In the genomic region with DNA sequence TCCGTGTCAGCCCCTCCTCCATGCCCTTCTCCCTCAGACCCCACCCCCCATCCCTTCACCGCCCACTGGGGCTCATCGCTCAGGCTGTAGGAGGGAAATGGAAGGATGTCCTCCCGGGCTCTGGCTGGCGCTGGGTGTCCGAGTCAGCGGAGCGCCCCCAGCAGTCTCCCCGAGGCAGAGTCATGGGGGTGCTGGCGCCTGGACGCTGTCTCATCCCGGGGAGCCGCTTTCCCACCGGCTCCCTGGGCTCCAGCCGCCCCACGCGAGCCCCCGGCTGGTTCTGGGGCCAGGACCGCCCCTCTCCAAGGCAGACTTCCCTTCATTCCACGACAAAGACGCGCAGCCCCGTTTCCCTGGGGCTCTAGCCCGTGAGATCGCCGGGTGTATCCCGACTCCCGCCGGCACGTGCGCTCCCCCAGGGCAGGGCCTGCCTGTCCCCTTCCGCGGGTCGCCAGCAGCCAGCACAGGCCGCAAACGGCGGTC, we compare ENCODE assay signal across 8 cellular contexts. TPM values are rescaled to one million over a fixed set of nuclear protein-coding genes. Genes with fewer than 3 reads are reported as not detected.
A peak's percentile ranks its signal among the peaks of the same experiment; 100 is the strongest.
DNase-seq lines count a peak whose midpoint lies in the region; ATAC-seq, FAIRE-seq and TF ChIP-seq lines count a peak whose summit lies in the region.

No MANE protein-coding gene starts in this region.

- peak overlapping the region; percentile 95 for H4K8ac ChIP-seq in trophoblast cell (ENCODE audit: low read depth, low read length)

- 0 to 1% methylated on average over 31 to 37 of the region's 37 CpGs for WGBS in GM23248 (ENCODE audit: low coverage in 1 of 2, low lambda C conversion rate in 2 of 2, missing lambda C conversion rate in 2 of 2), 2 experiments
- 0 to 2% (median 1%) methylated on average over 4 to 37 of the region's 37 CpGs for WGBS in heart left ventricle, 4 donors
- WGBS in trophoblast cell (ENCODE audit: extremely low coverage, insufficient coverage, insufficient read length) = no CpG with 5 or more reads among the region's 37 CpGs

- H3K4me1 Mint-ChIP-seq in activated naive CD8-positive, alpha-beta T cell treated with anti-CD3 and anti-CD28 coated beads, Interleukin-2, amount 50 U/mL, for 24 hours = peaks cover 23% of the 10 kb centered on the region

- H3K9me3 Mint-ChIP-seq in activated naive CD8-positive, alpha-beta T cell treated with anti-CD3 and anti-CD28 coated beads, Interleukin-2, amount 50 U/mL, for 24 hours = no peaks in the 10 kb centered on the region

- H3K79me2 ChIP-seq in GM23248 (ENCODE audit: insufficient read depth) (no peaks in the 10 kb centered on the region; the same call in 1 of the 2 replicates), trophoblast cell (ENCODE audit: control insufficient read depth, insufficient read depth, low read length, poor library complexity) (peaks cover 6% of the 10 kb centered on the region)

- H3K36me3 Mint-ChIP-seq in activated naive CD8-positive, alpha-beta T cell treated with anti-CD3 and anti-CD28 coated beads, Interleukin-2, amount 50 U/mL, for 24 hours (ENCODE audit: low read depth) = no peaks in the 10 kb centered on the region

- TF ChIP-seq POLR2A in heart left ventricle (IDR thresholded peaks at IDR 0.05) = no peak

- H2BK120ac ChIP-seq in trophoblast cell (ENCODE audit: insufficient read depth, low read length, poor library complexity) = peak overlapping the region; percentile 86

- no peaks in the 10 kb centered on the region for H3K9me2 ChIP-seq in GM23248 (ENCODE audit: insufficient read depth)

- peak overlapping the region; percentile 92 for H4K12ac ChIP-seq in trophoblast cell (ENCODE audit: low read depth, low read length)

- intact Hi-C loops in heart left ventricle (cut with DNase I) = no loop called here

- H3K27ac Mint-ChIP-seq in activated naive CD8-positive, alpha-beta T cell treated with anti-CD3 and anti-CD28 coated beads, Interleukin-2, amount 50 U/mL, for 24 hours = peak overlapping the region; percentile 84

- H3K9me3 ChIP-seq in GM23248 (ENCODE audit: low read depth) = no peaks in the 10 kb centered on the region
- no peaks in the 10 kb centered on the region for H3K9me3 ChIP-seq in heart left ventricle
- peaks cover 10% of the 10 kb centered on the region for H3K9me3 ChIP-seq in trophoblast cell (ENCODE audit: insufficient read depth, low read depth, low read length)

- peak overlapping the region; percentile 85 for H3K4ac ChIP-seq in trophoblast cell (ENCODE audit: low read depth, low read length)

- H3K4me3 Mint-ChIP-seq in activated naive CD8-positive, alpha-beta T cell treated with anti-CD3 and anti-CD28 coated beads, Interleukin-2, amount 50 U/mL, for 24 hours = peak overlapping the region; percentile 85

- H2AK5ac ChIP-seq in trophoblast cell (ENCODE audit: low read length) = peak overlapping the region; percentile 85

- H3K4me3 ChIP-seq in GM23248 (peak overlapping the region; percentile 75), heart left ventricle (peak overlapping the region; percentile 58 to 92 (median 80)), trophoblast cell (ENCODE audit: low read depth, low read length) (peak overlapping the region; percentile 95)

- DNase-seq in NCI-H446 (lab: John Stamatoyannopoulos, UW) = peak; percentile 32 to 72
- DNase-seq in NCI-H446 treated with DMSO at 0.1 percent for 48 hours (lab: John Stamatoyannopoulos, UW) = no peak
- peak; percentile 74 for DNase-seq in GM23248
- peak; percentile 57 for DNase-seq in NCI-H1930 (lab: John Stamatoyannopoulos, UW)
- DNase-seq in activated naive CD8-positive, alpha-beta T cell treated with anti-CD3 and anti-CD28 coated beads, Interleukin-2, amount 50 U/mL, for 24 hours = peak; percentile 71
- DNase-seq in heart left ventricle = peak in 4 of 5 donors; percentile 65 to 73 (median 70)
- DNase-seq in trophoblast cell = no peak
- no peak for DNase-seq in GM19239 (ENCODE audit: insufficient read length, low spot score)

- in situ Hi-C loops in GM23248 (cut with MboI) = no loop called here

- FAIRE-seq in GM19239 (lab: Jason Lieb, UNC) = no peak

- peak overlapping the region; percentile 81 for H2BK5ac ChIP-seq in trophoblast cell (ENCODE audit: low read depth, low read length, poor library complexity)

- no peaks in the 10 kb centered on the region for H3K27me3 ChIP-seq in GM23248 (replicated peaks; ENCODE audit: insufficient read depth)
- H3K27me3 ChIP-seq in heart left ventricle = peaks cover 0 to 12% (median 0%) of the 10 kb centered on the region in 9 donors
- H3K27me3 ChIP-seq in trophoblast cell (ENCODE audit: insufficient read depth, low read length) = peaks cover 7% of the 10 kb centered on the region

- H2BK12ac ChIP-seq in trophoblast cell (ENCODE audit: low read length) = no peak overlapping the region

- H4K20me1 ChIP-seq in GM23248 (ENCODE audit: insufficient read depth) = no peaks in the 10 kb centered on the region

- H3K4me1 ChIP-seq in GM23248 (ENCODE audit: insufficient read depth) = peaks cover 4% of the 10 kb centered on the region; the same call in 1 of the 2 replicates
- peaks cover 4 to 50% (median 35%) of the 10 kb centered on the region in 12 donors for H3K4me1 ChIP-seq in heart left ventricle
- H3K4me1 ChIP-seq in trophoblast cell (ENCODE audit: control insufficient read depth in 1 of 2, insufficient read depth in 2 of 2, low read length in 2 of 2) = peaks cover 16 to 19% of the 10 kb centered on the region in 2 experiments

- peaks cover 9% of the 10 kb centered on the region for H3K79me1 ChIP-seq in trophoblast cell (ENCODE audit: low read length)

- no peaks in the 10 kb centered on the region for H3K36me3 ChIP-seq in GM23248 (ENCODE audit: low read depth)
- peaks cover 0 to 6% (median 0%) of the 10 kb centered on the region in 9 donors for H3K36me3 ChIP-seq in heart left ventricle
- H3K36me3 ChIP-seq in trophoblast cell (ENCODE audit: control insufficient read depth in 1 of 2, insufficient read depth in 2 of 2, low read length in 2 of 2) = peaks cover 0 to 3% of the 10 kb centered on the region in 2 experiments

- H2AFZ ChIP-seq in GM23248 = peak overlapping the region; percentile 72
- H2AFZ ChIP-seq in trophoblast cell (ENCODE audit: insufficient read depth, low read length, poor library complexity) = peak overlapping the region; percentile 94

- peak overlapping the region; percentile 96 for H3K14ac ChIP-seq in trophoblast cell (ENCODE audit: low read length)

- peak in 3 of 12 donors; percentile 4 to 19 (median 6) for TF ChIP-seq CTCF in heart left ventricle (IDR thresholded peaks at IDR 0.05)

- no peaks in the 10 kb centered on the region for H3K27me3 Mint-ChIP-seq in activated naive CD8-positive, alpha-beta T cell treated with anti-CD3 and anti-CD28 coated beads, Interleukin-2, amount 50 U/mL, for 24 hours

- H3K4me2 ChIP-seq in GM23248 (ENCODE audit: unreplicated experiment) = peak overlapping the region; percentile 76
- H3K4me2 ChIP-seq in trophoblast cell (ENCODE audit: low read length) = peak overlapping the region; percentile 82

- H3F3A ChIP-seq in GM23248 (ENCODE audit: insufficient read depth) = no peaks in the 10 kb centered on the region

- no peak overlapping the region for H3K23ac ChIP-seq in trophoblast cell (ENCODE audit: low read length)

- H3K9ac ChIP-seq in GM23248 (peak overlapping the region; percentile 75), trophoblast cell (ENCODE audit: low read length) (peak overlapping the region; percentile 65)

- peak overlapping the region; percentile 95 for H4K91ac ChIP-seq in trophoblast cell (ENCODE audit: low read depth, low read length)

- H3K27ac ChIP-seq in GM23248 = peak overlapping the region; percentile 58
- H3K27ac ChIP-seq in heart left ventricle = peak overlapping the region; percentile 62 to 98 (median 94)
- peak overlapping the region; percentile 81 for H3K27ac ChIP-seq in trophoblast cell (ENCODE audit: low read depth, low read length)

- peak overlapping the region; percentile 95 for H3K18ac ChIP-seq in trophoblast cell (ENCODE audit: low read length)

- no peak for ATAC-seq in activated naive CD8-positive, alpha-beta T cell treated with anti-CD3 and anti-CD28 coated beads, Interleukin-2, amount 50 U/mL, for 24 hours
- peak; percentile 50 to 74 (median 64) for ATAC-seq in heart left ventricle

RNA-seq across cellular contexts. Expression of a gene that starts 0.4 kb away (rescaled TPM):
- total RNA-seq in GM23248 (2014; rRNA removed; shearing (Covaris generic)) = 20.4 and 34.8 TPM in 2 replicates
- polyA plus RNA-seq in GM23248 (2016; fragmentation: Nextera tagmentation; extraction: Ambion mirVana) = 33.3 and 33.5 TPM in 2 replicates
- total RNA-seq in heart left ventricle = 10 to 100 TPM; 30.2 to 48.6 (median 36.0) TPM
- 10 to 100 TPM; 22.9 to 42.4 TPM for polyA plus RNA-seq in heart left ventricle
- polyA plus RNA-seq in trophoblast cell (2013) = 17.0 and 18.0 TPM in 2 replicates

RNA-seq across cellular contexts. Expression of a gene that starts 5.6 kb away (rescaled TPM):
- 90.7 and 98.1 TPM in 2 replicates for total RNA-seq in GM23248 (2014; rRNA removed; shearing (Covaris generic))
- polyA plus RNA-seq in GM23248 (2016; fragmentation: Nextera tagmentation; extraction: Ambion mirVana) (21.6 and 26.0 TPM in 2 replicates), heart left ventricle (10 to 100 TPM; 31.2 to 69.0 TPM)
- total RNA-seq in heart left ventricle = 10 to 100 TPM; 50.5 to 79.4 (median 60.7) TPM
- 5.9 and 6.1 TPM in 2 replicates for polyA plus RNA-seq in trophoblast cell (2013)

RNA-seq across cellular contexts. Expression of a gene that starts 5.7 kb away (rescaled TPM):
- 1.0 and 9.5 TPM in 2 replicates for total RNA-seq in GM23248 (2014; rRNA removed; shearing (Covaris generic))
- polyA plus RNA-seq in GM23248 (2016; fragmentation: Nextera tagmentation; extraction: Ambion mirVana) (0.78 and 1.1 TPM in 2 replicates), heart left ventricle (1 to 10 TPM in 1 of 2 donors, under 1 TPM in 1; 0.60 to 1.3 TPM)
- 1 to 10 TPM in 1 of 9 donors, under 1 TPM in 5, not detected in 3; 0.35 to 1.3 (median 0.54) TPM for total RNA-seq in heart left ventricle
- 0.86 and 1.3 TPM in 2 replicates for polyA plus RNA-seq in trophoblast cell (2013)

RNA-seq across cellular contexts. Expression of a gene that starts 6.4 kb away (rescaled TPM):
- total RNA-seq in GM23248 (2014; rRNA removed; shearing (Covaris generic)) = 5.8 and 7.8 TPM in 2 replicates
- polyA plus RNA-seq in GM23248 (2016; fragmentation: Nextera tagmentation; extraction: Ambion mirVana) = 10.8 and 64.8 TPM in 2 replicates
- 10 to 100 TPM in 7 of 9 donors, 1 to 10 TPM in 2; 5.0 to 16.4 (median 11.9) TPM for total RNA-seq in heart left ventricle
- 10 to 100 TPM; 11.3 to 44.2 TPM for polyA plus RNA-seq in heart left ventricle
- 1.9 and 2.3 TPM in 2 replicates for polyA plus RNA-seq in trophoblast cell (2013)

RNA-seq across cellular contexts. Expression of a gene that starts 14.9 kb away (rescaled TPM):
- total RNA-seq in GM23248 (2014; rRNA removed; shearing (Covaris generic)) = 0.54 TPM in 1 of 2 replicates, not detected in the other
- 0.16 and 0.29 TPM in 2 replicates for polyA plus RNA-seq in GM23248 (2016; fragmentation: Nextera tagmentation; extraction: Ambion mirVana)
- total RNA-seq in heart left ventricle = under 1 TPM in 3 of 9 donors, not detected in 6; 0.59 to 1.00 (median 0.60) TPM
- under 1 TPM; 0.03 to 0.11 TPM for polyA plus RNA-seq in heart left ventricle
- 0.81 and 0.83 TPM in 2 replicates for polyA plus RNA-seq in trophoblast cell (2013)

Comparison
In these comparisons a context has a peak if more than half of its experiments do, and no peak if none do; other contexts are left out.
1. DNase-seq: peak in NCI-H446 (2 of 2), GM23248 (single experiment), NCI-H1930 (2 of 2), activated naive CD8-positive, alpha-beta T cell treated with anti-CD3 and anti-CD28 coated beads, Interleukin-2, amount 50 U/mL, for 24 hours (single experiment) and heart left ventricle (4 of 5); none in NCI-H446 treated with DMSO at 0.1 percent for 48 hours (single experiment), trophoblast cell (0 of 2) and GM19239 (single experiment).
2. Peak in every context shown above with its lines, with median percentiles within 50 percentile points of each other: H3K27ac ChIP-seq and H3K4me3 ChIP-seq.